Comparison of ENCODE assay signal across 14 cellular contexts in genomic region chr6:163500105-163500504, GRCh38.
"Had no signal": no experiment of that assay in that cellular context is flagged by ENCODE, and none has a peak within 500 bp of the region (broad histone marks: within the 10 kb centered on the region; RNA-seq: fewer than 3 reads in every experiment).

No MANE protein-coding gene starts in this region.

- H3K9me3 Mint-ChIP-seq: dendritic cell treated with granulocyte-macrophage colony-stimulating factor and Interleukin-4, amounts not matched to agents 40 ng/mL and 50 ng/mL, for 4 days had no signal

- H3K4me3 ChIP-seq: stomach, thoracic aorta had no signal

- H3K4me3 Mint-ChIP-seq: activated CD8-positive, alpha-beta T cell treated with anti-CD3 and anti-CD28 coated beads for 36 hours; activated naive CD8-positive, alpha-beta T cell treated with anti-CD3 and anti-CD28 coated beads, Interleukin-2, amount 50 U/mL, for 24 hours; dendritic cell treated with granulocyte-macrophage colony-stimulating factor and Interleukin-4, amounts not matched to agents 40 ng/mL and 50 ng/mL, for 4 days; memory B cell; nephron had no signal

- H3K9me3 ChIP-seq: thoracic aorta had no signal

- H3K36me3 ChIP-seq: stomach, thoracic aorta had no signal

- H3K27me3 ChIP-seq: stomach had no signal

- DNase-seq: activated CD4-positive, alpha-beta T cell treated with anti-CD3 and anti-CD28 coated beads for 4 hours; activated CD8-positive, alpha-beta memory T cell treated with anti-CD3 and anti-CD28 coated beads, Interleukin-2, amount 50 U/mL, for 4 hours; activated CD8-positive, alpha-beta T cell treated with anti-CD3 and anti-CD28 coated beads for 36 hours; activated naive CD4-positive, alpha-beta T cell; activated naive CD8-positive, alpha-beta T cell treated with anti-CD3 and anti-CD28 coated beads, Interleukin-2, amount 50 U/mL, for 24 hours; erythroblast; left colon; stimulated activated CD4-positive, alpha-beta T cell treated with anti-CD3 and anti-CD28 coated beads, Interleukin-4, amount 100 ng/mL, for 4 hours; stomach; T-helper 1 cell had no signal

- H3K27ac Mint-ChIP-seq: activated CD8-positive, alpha-beta T cell treated with anti-CD3 and anti-CD28 coated beads for 36 hours; activated naive CD8-positive, alpha-beta T cell treated with anti-CD3 and anti-CD28 coated beads, Interleukin-2, amount 50 U/mL, for 24 hours; dendritic cell treated with granulocyte-macrophage colony-stimulating factor and Interleukin-4, amounts not matched to agents 40 ng/mL and 50 ng/mL, for 4 days; memory B cell; nephron had no signal

- ATAC-seq: activated CD8-positive, alpha-beta T cell treated with anti-CD3 and anti-CD28 coated beads for 36 hours; activated naive CD8-positive, alpha-beta T cell treated with anti-CD3 and anti-CD28 coated beads, Interleukin-2, amount 50 U/mL, for 24 hours; left colon had no signal

- H3K27ac ChIP-seq: stomach, thoracic aorta had no signal

- H3K27me3 Mint-ChIP-seq: activated CD8-positive, alpha-beta T cell treated with anti-CD3 and anti-CD28 coated beads for 36 hours; activated naive CD8-positive, alpha-beta T cell treated with anti-CD3 and anti-CD28 coated beads, Interleukin-2, amount 50 U/mL, for 24 hours; dendritic cell treated with granulocyte-macrophage colony-stimulating factor and Interleukin-4, amounts not matched to agents 40 ng/mL and 50 ng/mL, for 4 days; memory B cell had no signal
